ENCODE assay signal across 16 cellular contexts in the genomic region with DNA sequence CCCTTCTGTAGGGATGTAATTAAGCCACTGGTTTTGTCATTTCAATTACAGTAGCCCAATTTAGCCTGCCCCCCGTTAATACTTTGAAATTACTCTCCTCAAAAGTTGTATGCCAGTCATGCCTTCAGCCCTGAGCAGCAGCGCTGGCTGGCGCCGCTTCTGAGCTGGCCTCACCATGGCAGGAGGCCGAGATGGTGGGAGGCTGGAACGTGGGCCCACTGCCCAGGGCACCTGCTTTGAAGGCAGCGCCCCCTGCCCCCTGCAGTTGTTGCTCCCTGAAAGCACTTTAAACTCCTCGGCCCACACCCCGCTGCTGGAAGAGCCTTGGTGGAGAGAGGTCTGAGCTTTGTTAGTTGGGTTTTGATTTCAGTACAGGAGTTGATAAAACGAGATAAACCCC. TPM values are rescaled to one million over a fixed set of nuclear protein-coding genes. Genes with fewer than 3 reads are reported as not detected.
DNase-seq lines count a peak whose midpoint lies in the region; ATAC-seq and TF ChIP-seq lines count a peak whose summit lies in the region.
"Had no signal": no experiment of that assay in that cellular context is flagged by ENCODE, and none has a peak within 500 bp of the region (broad histone marks: within the 10 kb centered on the region; RNA-seq: fewer than 3 reads in every experiment).

No MANE protein-coding gene starts in this region.

- DNase-seq in right cardiac atrium (peak in 2 of 3 donors; percentile 60 to 63), Right ventricle myocardium inferior (ENCODE audit: missing footprints) (no peak), esophagus squamous epithelium (lab: John Stamatoyannopoulos, UW) (no peak), osteocyte (ENCODE audit: extremely low spot score, unreplicated experiment) (no peak), COLO668 (lab: John Stamatoyannopoulos, UW; ENCODE audit: unreplicated experiment) (no peak)
- DNase-seq in activated T-cell treated with anti-CD3 and anti-CD28 coated beads, Interleukin-2, amount 50 U/mL, for 48 hours, result no peak
- DNase-seq: activated CD4-positive, CD25-positive, alpha-beta regulatory T cell treated with anti-CD3 and anti-CD28 coated beads, Interleukin-2, amount 50 U/mL, for 72 hours; activated gamma-delta T cell treated with Interleukin-2 at 50 U/mL for 16 hours; NCI-H1694; NCI-H446; SHP77 treated with DMSO at 0.1 percent for 48 hours; stimulated activated CD4-positive, alpha-beta T cell treated with anti-CD3 and anti-CD28 coated beads, Interleukin-15, amount 100 ng/mL, for 24 hours; T-helper 2 cell had no signal

- 84% methylated on average over 10 of the region's 10 CpGs for WGBS in right cardiac atrium
- 56 to 93% methylated on average over 1 to 5 of the region's 10 CpGs for WGBS in esophagus squamous epithelium, 2 donors

- no peaks in the 10 kb centered on the region for H3K9me3 Mint-ChIP-seq in osteocyte (ENCODE audit: unreplicated experiment)
- H3K9me3 Mint-ChIP-seq: stimulated activated naive CD8-positive, alpha-beta T cell treated with anti-CD3 and anti-CD28 coated beads, Interleukin-15, Interleukin-2, amounts not matched to agents 100 ng/mL and 50 ng/mL, for 24 hours had no signal

- H3K27me3 Mint-ChIP-seq in osteocyte (ENCODE audit: unreplicated experiment), result no peaks in the 10 kb centered on the region
- H3K27me3 Mint-ChIP-seq: stimulated activated naive CD8-positive, alpha-beta T cell treated with anti-CD3 and anti-CD28 coated beads, Interleukin-15, Interleukin-2, amounts not matched to agents 100 ng/mL and 50 ng/mL, for 24 hours had no signal

- peak overlapping the region; percentile 23 for H3K27ac Mint-ChIP-seq in osteocyte (ENCODE audit: unreplicated experiment)
- H3K27ac Mint-ChIP-seq: stimulated activated naive CD8-positive, alpha-beta T cell treated with anti-CD3 and anti-CD28 coated beads, Interleukin-15, Interleukin-2, amounts not matched to agents 100 ng/mL and 50 ng/mL, for 24 hours had no signal

- H3K4me1 Mint-ChIP-seq in osteocyte (ENCODE audit: unreplicated experiment), result peaks cover 51% of the 10 kb centered on the region

- no peaks in the 10 kb centered on the region for H3K27me3 ChIP-seq in right cardiac atrium (ENCODE audit: control insufficient read depth, insufficient read depth)
- no peaks in the 10 kb centered on the region for H3K27me3 ChIP-seq in esophagus squamous epithelium

- no peak for TF ChIP-seq CTCF in esophagus squamous epithelium (IDR thresholded peaks at IDR 0.05)
- no peak for TF ChIP-seq CTCF in osteocyte (IDR thresholded peaks at IDR 0.05)

- intact Hi-C loops in right cardiac atrium (cut with DNase I) (no loop called here), Right ventricle myocardium inferior (cut with DNase I) (no loop called here), esophagus squamous epithelium (cut with DNase I) (no loop called here)

- H3K4me1 ChIP-seq in right cardiac atrium (ENCODE audit: control insufficient read depth, insufficient read depth, low read length), result peaks cover 15% of the 10 kb centered on the region
- peaks cover 6 to 71% (median 21%) of the 10 kb centered on the region in 3 donors for H3K4me1 ChIP-seq in esophagus squamous epithelium

- peaks cover 2% of the 10 kb centered on the region for H3K36me3 Mint-ChIP-seq in osteocyte (ENCODE audit: unreplicated experiment)

- no peak overlapping the region for H3K27ac ChIP-seq in right cardiac atrium (ENCODE audit: low read length)
- peak overlapping the region in 3 of 4 donors; percentile 42 to 70 (median 52) for H3K27ac ChIP-seq in esophagus squamous epithelium

- no peaks in the 10 kb centered on the region for H3K9me3 ChIP-seq in right cardiac atrium (ENCODE audit: control insufficient read depth, low read length)
- no peaks in the 10 kb centered on the region for H3K9me3 ChIP-seq in esophagus squamous epithelium

- peak in 1 of 2 donors; percentile 11 for ATAC-seq in right cardiac atrium
- ATAC-seq in Right ventricle myocardium inferior, result no peak
- ATAC-seq in HG03432 (IDR thresholded peaks at IDR 0.05; ENCODE audit: unreplicated experiment), result no peak
- ATAC-seq in GM21529 (IDR thresholded peaks at IDR 0.05; ENCODE audit: unreplicated experiment), result no peak

- peaks cover 0 to 9% (median 0%) of the 10 kb centered on the region in 3 donors for H3K36me3 ChIP-seq in esophagus squamous epithelium

- no peak overlapping the region for H3K4me3 Mint-ChIP-seq in osteocyte (ENCODE audit: unreplicated experiment)
- H3K4me3 Mint-ChIP-seq: stimulated activated naive CD8-positive, alpha-beta T cell treated with anti-CD3 and anti-CD28 coated beads, Interleukin-15, Interleukin-2, amounts not matched to agents 100 ng/mL and 50 ng/mL, for 24 hours had no signal

- TF ChIP-seq POLR2A in esophagus squamous epithelium (IDR thresholded peaks at IDR 0.05), result no peak

- H3K4me3 ChIP-seq in right cardiac atrium (ENCODE audit: low read length) (no peak overlapping the region), esophagus squamous epithelium (peak overlapping the region in 1 of 4 donors; percentile 30)

RNA-seq across cellular contexts. Expression of gene MVB12B, which starts 9.2 kb away (rescaled TPM):
- 10 to 100 TPM; 11.8 to 12.8 (median 12.1) TPM for total RNA-seq in right cardiac atrium
- 5.8 TPM for polyA plus RNA-seq in right cardiac atrium
- total RNA-seq in Right ventricle myocardium inferior, result 12.7 TPM
- 10 to 100 TPM in 1 of 4 donors, 1 to 10 TPM in 3; 3.2 to 13.2 (median 5.3) TPM for total RNA-seq in esophagus squamous epithelium
- 18.7 and 20.2 TPM in 2 replicates for total RNA-seq in osteocyte

Comparison
In these comparisons a context has a peak if more than half of its experiments do, and no peak if none do; other contexts are left out.
1. DNase-seq: peak in right cardiac atrium (2 of 3); none in Right ventricle myocardium inferior (single experiment), esophagus squamous epithelium (single experiment), osteocyte (single experiment), COLO668 (single experiment) and activated T-cell treated with anti-CD3 and anti-CD28 coated beads, Interleukin-2, amount 50 U/mL, for 48 hours (0 of 2).